ENCODE assay signal across 24 cellular contexts in genomic region chr16:29730649-29731048, GRCh38. TPM values are rescaled to one million over a fixed set of nuclear protein-coding genes. Genes with fewer than 3 reads are reported as not detected.
DNase-seq lines count a peak whose midpoint lies in the region; ATAC-seq and TF ChIP-seq lines count a peak whose summit lies in the region.
"Had no signal": no experiment of that assay in that cellular context is flagged by ENCODE, and none has a peak within 500 bp of the region (broad histone marks: within the 10 kb centered on the region; RNA-seq: fewer than 3 reads in every experiment).

No MANE protein-coding gene starts in this region.

- ATAC-seq in HG02759 (IDR thresholded peaks at IDR 0.05; ENCODE audit: unreplicated experiment) (peak; percentile 44), WTC11 (no peak)
- ATAC-seq: naive thymus-derived CD8-positive, alpha-beta T cell; PC-3 had no signal

- H3K9me3 Mint-ChIP-seq in activated CD4-positive, alpha-beta T cell treated with anti-CD3 and anti-CD28 coated beads, Interleukin-2, amount 10 ng/mL, durations not matched to agents 24 days and 14 days = peaks cover 11% of the 10 kb centered on the region
- no peaks in the 10 kb centered on the region for H3K9me3 Mint-ChIP-seq in WTC11
- H3K9me3 Mint-ChIP-seq: brain, endodermal cell had no signal

- H3K4me3 Mint-ChIP-seq in activated CD4-positive, alpha-beta T cell treated with anti-CD3 and anti-CD28 coated beads, Interleukin-2, amount 10 ng/mL, durations not matched to agents 24 days and 14 days = peak overlapping the region; percentile 42
- H3K4me3 Mint-ChIP-seq in WTC11 = no peak overlapping the region
- H3K4me3 Mint-ChIP-seq: brain, endodermal cell had no signal

- WGBS in esophagus muscularis mucosa = 76% methylated on average over 7 of the region's 7 CpGs

- TF ChIP-seq EP300 in esophagus muscularis mucosa (IDR thresholded peaks at IDR 0.05) = no peak

- POLR2A ChIA-PET in WTC11 (lab: Charles Lee) = no interaction called here

- H3K27ac Mint-ChIP-seq in activated CD4-positive, alpha-beta T cell treated with anti-CD3 and anti-CD28 coated beads, Interleukin-2, amount 10 ng/mL, durations not matched to agents 24 days and 14 days = no peak overlapping the region
- peak overlapping the region; percentile 68; the same call in 1 of the 2 replicates for H3K27ac Mint-ChIP-seq in WTC11
- H3K27ac Mint-ChIP-seq: brain had no signal

- DNase-seq in activated CD4-positive, alpha-beta T cell treated with anti-CD3 and anti-CD28 coated beads, Interleukin-2, amount 10 ng/mL, durations not matched to agents 24 days and 14 days = no peak
- DNase-seq in activated CD4-positive, alpha-beta T cell treated with anti-CD3 and anti-CD28 coated beads for 4 hours = no peak
- DNase-seq in WTC11 (ENCODE audit: low spot score) = no peak
- DNase-seq in posterior vena cava (ENCODE audit: low spot score) = peak; percentile 24
- no peak for DNase-seq in esophagus muscularis mucosa (ENCODE audit: extremely low spot score)
- no peak for DNase-seq in OCI-M2 (lab: John Stamatoyannopoulos, UW; ENCODE audit: unreplicated experiment)
- no peak for DNase-seq in activated CD4-positive, CD25-positive, alpha-beta regulatory T cell (lab: John Stamatoyannopoulos, UW)
- DNase-seq: DMS153; endodermal cell; GF-D8; mesendoderm; naive thymus-derived CD8-positive, alpha-beta T cell; NCI-H1417; NCI-H2107; NCI-H524 treated with DMSO at 0.1 percent for 48 hours; PC-3; SHP77 treated with DMSO at 0.1 percent for 48 hours; testis had no signal

- H3K27ac ChIP-seq in esophagus muscularis mucosa (replicated peaks in 1 of 4) = no peak overlapping the region
- H3K27ac ChIP-seq: parathyroid adenoma, testis had no signal

- intact Hi-C loops in activated CD4-positive, alpha-beta T cell treated with anti-CD3 and anti-CD28 coated beads, Interleukin-2, amount 10 ng/mL, durations not matched to agents 24 days and 14 days (cut with micrococcal nuclease) = no loop called here
- intact Hi-C loops in posterior vena cava (cut with DNase I) = loop anchor here in 1 of 2 donors (10.0 kb wide), 1 partner anchor 1764 kb away; no protein-coding TSS in a partner anchor
- intact Hi-C loops in esophagus muscularis mucosa (cut with DNase I) = loop anchor here (10.0 kb wide), 1 partner anchor 54 kb away; no protein-coding TSS in a partner anchor

- TF ChIP-seq CTCF in WTC11 (IDR thresholded peaks at IDR 0.05) (no peak), esophagus muscularis mucosa (IDR thresholded peaks at IDR 0.05) (no peak)

- no peak for TF ChIP-seq POLR2A in esophagus muscularis mucosa (IDR thresholded peaks at IDR 0.05; ENCODE audit: low read depth)

- peaks cover 29% of the 10 kb centered on the region for H3K4me1 Mint-ChIP-seq in activated CD4-positive, alpha-beta T cell treated with anti-CD3 and anti-CD28 coated beads, Interleukin-2, amount 10 ng/mL, durations not matched to agents 24 days and 14 days
- peaks cover 23% of the 10 kb centered on the region for H3K4me1 Mint-ChIP-seq in WTC11
- H3K4me1 Mint-ChIP-seq: endodermal cell had no signal

- no peaks in the 10 kb centered on the region for H3K36me3 ChIP-seq in esophagus muscularis mucosa
- H3K36me3 ChIP-seq: HAP-1 had no signal

- H3K36me3 Mint-ChIP-seq in activated CD4-positive, alpha-beta T cell treated with anti-CD3 and anti-CD28 coated beads, Interleukin-2, amount 10 ng/mL, durations not matched to agents 24 days and 14 days (ENCODE audit: low read depth) = peaks cover 12% of the 10 kb centered on the region
- H3K36me3 Mint-ChIP-seq in WTC11 = peaks cover 75% of the 10 kb centered on the region
- H3K36me3 Mint-ChIP-seq: brain had no signal

- H3K27me3 Mint-ChIP-seq in activated CD4-positive, alpha-beta T cell treated with anti-CD3 and anti-CD28 coated beads, Interleukin-2, amount 10 ng/mL, durations not matched to agents 24 days and 14 days = peaks cover 18% of the 10 kb centered on the region
- H3K27me3 Mint-ChIP-seq in WTC11 (ENCODE audit: low read depth) = no peaks in the 10 kb centered on the region
- H3K27me3 Mint-ChIP-seq: naive thymus-derived CD8-positive, alpha-beta T cell had no signal

- H3K4me3 ChIP-seq in esophagus muscularis mucosa = no peak overlapping the region
- H3K4me3 ChIP-seq: HAP-1, testis had no signal

- CTCF ChIA-PET in WTC11 (lab: Charles Lee) = interaction anchor here (1.2 to 2.5 kb wide), 2 partner anchors 55 to 60 kb away, joined by 5 to 16 read pairs; partner anchors contain the start of gene KIF22

- peaks cover 0 to 54% (median 0%) of the 10 kb centered on the region in 4 donors for H3K27me3 ChIP-seq in esophagus muscularis mucosa
- H3K27me3 ChIP-seq: testis had no signal

- peaks cover 0 to 5% (median 2%) of the 10 kb centered on the region in 4 donors for H3K4me1 ChIP-seq in esophagus muscularis mucosa
- H3K4me1 ChIP-seq: parathyroid adenoma, testis had no signal

- no peaks in the 10 kb centered on the region for H3K9me3 ChIP-seq in esophagus muscularis mucosa
- H3K9me3 ChIP-seq: HAP-1, testis had no signal

TF ChIP-seq in WTC11, 78 proteins besides CTCF, POLR2A, EP300 and RAD21 (continues in another document):
- TF ChIP-seq, protein P1, sequence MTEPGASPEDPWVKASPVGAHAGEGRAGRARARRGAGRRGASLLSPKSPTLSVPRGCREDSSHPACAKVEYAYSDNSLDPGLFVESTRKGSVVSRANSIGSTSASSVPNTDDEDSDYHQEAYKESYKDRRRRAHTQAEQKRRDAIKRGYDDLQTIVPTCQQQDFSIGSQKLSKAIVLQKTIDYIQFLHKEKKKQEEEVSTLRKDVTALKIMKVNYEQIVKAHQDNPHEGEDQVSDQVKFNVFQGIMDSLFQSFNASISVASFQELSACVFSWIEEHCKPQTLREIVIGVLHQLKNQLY (CRISPR knock-in tag; IDR thresholded peaks at IDR 0.05) = no peak
- TF ChIP-seq ZNF121 (CRISPR knock-in tag; IDR thresholded peaks at IDR 0.05) (no peak), E2F1 (CRISPR knock-in tag; IDR thresholded peaks at IDR 0.05) (no peak), HMGA2 (CRISPR knock-in tag; IDR thresholded peaks at IDR 0.05) (no peak), MYBL2 (CRISPR knock-in tag; IDR thresholded peaks at IDR 0.05) (no peak), GRHL2 (CRISPR knock-in tag; IDR thresholded peaks at IDR 0.05; ENCODE audit: insufficient replicate concordance, severe bottlenecking) (no peak)
- TF ChIP-seq, protein P2, sequence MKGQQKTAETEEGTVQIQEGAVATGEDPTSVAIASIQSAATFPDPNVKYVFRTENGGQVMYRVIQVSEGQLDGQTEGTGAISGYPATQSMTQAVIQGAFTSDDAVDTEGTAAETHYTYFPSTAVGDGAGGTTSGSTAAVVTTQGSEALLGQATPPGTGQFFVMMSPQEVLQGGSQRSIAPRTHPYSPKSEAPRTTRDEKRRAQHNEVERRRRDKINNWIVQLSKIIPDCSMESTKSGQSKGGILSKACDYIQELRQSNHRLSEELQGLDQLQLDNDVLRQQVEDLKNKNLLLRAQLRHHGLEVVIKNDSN (CRISPR knock-in tag; IDR thresholded peaks at IDR 0.05) = no peak
- TF ChIP-seq, protein P3, sequence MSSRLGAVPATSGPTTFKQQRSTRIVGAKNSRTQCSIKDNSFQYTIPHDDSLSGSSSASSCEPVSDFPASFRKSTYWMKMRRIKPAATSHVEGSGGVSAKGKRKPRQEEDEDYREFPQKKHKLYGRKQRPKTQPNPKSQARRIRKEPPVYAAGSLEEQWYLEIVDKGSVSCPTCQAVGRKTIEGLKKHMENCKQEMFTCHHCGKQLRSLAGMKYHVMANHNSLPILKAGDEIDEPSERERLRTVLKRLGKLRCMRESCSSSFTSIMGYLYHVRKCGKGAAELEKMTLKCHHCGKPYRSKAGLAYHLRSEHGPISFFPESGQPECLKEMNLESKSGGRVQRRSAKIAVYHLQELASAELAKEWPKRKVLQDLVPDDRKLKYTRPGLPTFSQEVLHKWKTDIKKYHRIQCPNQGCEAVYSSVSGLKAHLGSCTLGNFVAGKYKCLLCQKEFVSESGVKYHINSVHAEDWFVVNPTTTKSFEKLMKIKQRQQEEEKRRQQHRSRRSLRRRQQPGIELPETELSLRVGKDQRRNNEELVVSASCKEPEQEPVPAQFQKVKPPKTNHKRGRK (CRISPR knock-in tag; IDR thresholded peaks at IDR 0.05; ENCODE audit: borderline replicate concordance) = no peak

RNA-seq across cellular contexts. Expression of gene C16orf54, which starts 15.1 kb away (rescaled TPM):
- 17.0 and 17.8 TPM in 2 replicates for total RNA-seq in activated CD4-positive, alpha-beta T cell treated with anti-CD3 and anti-CD28 coated beads, Interleukin-2, amount 10 ng/mL, durations not matched to agents 24 days and 14 days
- total RNA-seq in WTC11 (2021) (0.09 to 0.14 TPM (median 0.11 TPM) in 3 replicates), posterior vena cava (1 to 10 TPM; 1.1 to 2.5 TPM), esophagus muscularis mucosa (1 to 10 TPM; 1.3 to 2.5 (median 1.8) TPM)
- total RNA-seq: A673, endodermal cell, PC-3 had no signal

RNA-seq across cellular contexts. Expression of gene ZG16, which starts 47.4 kb away (rescaled TPM):
- total RNA-seq in activated CD4-positive, alpha-beta T cell treated with anti-CD3 and anti-CD28 coated beads, Interleukin-2, amount 10 ng/mL, durations not matched to agents 24 days and 14 days = not detected in 2 replicates
- total RNA-seq in WTC11 (2021) (not detected in 3 replicates), posterior vena cava (not detected), esophagus muscularis mucosa (under 1 TPM in 1 of 4 donors, not detected in 3; 0.23 TPM)
- total RNA-seq: A673; endodermal cell; naive thymus-derived CD8-positive, alpha-beta T cell; PC-3; T-helper 1 cell treated with Interleukin-12 subunit alpha and Interleukin-12 subunit beta and Interleukin-4 antibody, amounts not matched to agents 30 ng/mL and 1 ng/mL, for 36 hours had no signal

RNA-seq across cellular contexts. Expression of gene QPRT, which starts 51.7 kb away (rescaled TPM):
- total RNA-seq in activated CD4-positive, alpha-beta T cell treated with anti-CD3 and anti-CD28 coated beads, Interleukin-2, amount 10 ng/mL, durations not matched to agents 24 days and 14 days = 5.8 and 6.3 TPM in 2 replicates
- total RNA-seq in WTC11 (2021) = 138 to 187 TPM (median 182 TPM) in 3 replicates
- total RNA-seq in posterior vena cava = 1 to 10 TPM; 1.7 to 7.4 TPM
- total RNA-seq in esophagus muscularis mucosa = 1 to 10 TPM; 1.7 to 5.1 (median 2.7) TPM

RNA-seq across cellular contexts. Expression of gene KIF22, which starts 59.9 kb away (rescaled TPM):
- 132 TPM in 2 replicates for total RNA-seq in activated CD4-positive, alpha-beta T cell treated with anti-CD3 and anti-CD28 coated beads, Interleukin-2, amount 10 ng/mL, durations not matched to agents 24 days and 14 days
- 165 to 182 TPM (median 175 TPM) in 3 replicates for total RNA-seq in WTC11 (2021)
- 10 to 100 TPM in 1 of 2 donors, 1 to 10 TPM in 1; 5.9 to 10.4 TPM for total RNA-seq in posterior vena cava
- total RNA-seq in esophagus muscularis mucosa = 10 to 100 TPM; 10.8 to 12.3 (median 11.8) TPM

Comparison
In these comparisons a context has a peak if more than half of its experiments do, and no peak if none do; other contexts are left out.
1. RNA of gene QPRT, which starts 51.7 kb away (total RNA-seq): 138 to 187 TPM in WTC11; 1.7 to 7.4 TPM in posterior vena cava, 5.8 to 6.3 TPM in activated CD4-positive, alpha-beta T cell treated with anti-CD3 and anti-CD28 coated beads, Interleukin-2, amount 10 ng/mL, durations not matched to agents 24 days and 14 days and 1.7 to 5.1 TPM in esophagus muscularis mucosa; every median in the first group is over 10 times any median in the second.